18 cellular contexts compared by ENCODE assay signal in genomic region chr22:46103181-46103580, GRCh38. TPM values are rescaled to one million over a fixed set of nuclear protein-coding genes. Genes with fewer than 3 reads are reported as not detected.
DNase-seq lines count a peak whose midpoint lies in the region; ATAC-seq, FAIRE-seq and TF ChIP-seq lines count a peak whose summit lies in the region.
"Had no signal": no experiment of that assay in that cellular context is flagged by ENCODE, and none has a peak within 500 bp of the region (broad histone marks: within the 10 kb centered on the region; RNA-seq: fewer than 3 reads in every experiment).

No MANE protein-coding gene starts in this region.

- H3F3A ChIP-seq in SK-N-SH (replicated peaks; ENCODE audit: insufficient read depth) = peaks cover 92% of the 10 kb centered on the region

- CTCF ChIA-PET in SK-N-SH (lab: Yijun Ruan, JAX) = interaction anchor here (1.5 kb wide), 1 partner anchor 12 kb away, joined by 4 read pairs; no protein-coding TSS in a partner anchor

- TF ChIP-seq CTCF in SK-N-SH (IDR thresholded peaks at IDR 0.05) (no peak), pancreas (IDR thresholded peaks at IDR 0.05) (no peak), tibial nerve (IDR thresholded peaks at IDR 0.05) (no peak)

- FAIRE-seq in pancreas (lab: Jason Lieb, UNC) = no peak

- ATAC-seq in SK-N-SH treated with all-trans-retinoic acid at 6 μM for 48 hours (no peak), pancreas (no peak), GM18873 (IDR thresholded peaks at IDR 0.05; ENCODE audit: low FRiP score, unreplicated experiment) (no peak)
- ATAC-seq: foreskin keratinocyte; stimulated activated naive B cell treated with anti-CD40 and anti-IgM and Interleukin-4, amounts not matched to agents 10 μg/mL and 1 μg/mL and 100 μg/mL, for 72 hours had no signal

- H2AFZ ChIP-seq in SK-N-SH (ENCODE audit: low read depth) = no peak overlapping the region

- no peaks in the 10 kb centered on the region for H3K9me3 ChIP-seq in SK-N-SH
- no peaks in the 10 kb centered on the region for H3K9me3 ChIP-seq in pancreas
- H3K9me3 ChIP-seq in tibial nerve = no peaks in the 10 kb centered on the region

- intact Hi-C loops in pancreas (cut with DNase I) = no loop called here

- H3K9me2 ChIP-seq in SK-N-SH = no peaks in the 10 kb centered on the region

- DNase-seq in SK-N-SH = no peak
- peak in 1 of 6 donors; percentile 35 for DNase-seq in pancreas
- no peak for DNase-seq in tibial nerve (ENCODE audit: low spot score in 2 of 2)
- no peak for DNase-seq in MV-4-11 (lab: John Stamatoyannopoulos, UW)
- DNase-seq in HK-2 (ENCODE audit: unreplicated experiment) = no peak
- DNase-seq: activated gamma-delta T cell; CD4-positive, alpha-beta memory T cell; effector memory CD4-positive, alpha-beta T cell; foreskin keratinocyte; HCEC 1CT; KBM-7; NCI-H1417 treated with DMSO at 0.1 percent for 48 hours; NCI-H510A treated with DMSO at 0.1 percent for 48 hours; stimulated activated naive B cell treated with anti-CD40 and anti-IgM and Interleukin-4, amounts not matched to agents 10 μg/mL and 1 μg/mL and 100 μg/mL, for 72 hours had no signal

- H3K36me3 ChIP-seq in SK-N-SH (replicated peaks in 1 of 2; ENCODE audit: control insufficient read depth in 1 of 2, insufficient read depth in 2 of 2, low read length in 1 of 2) (peaks cover 76 to 93% of the 10 kb centered on the region in 2 experiments), pancreas (peaks cover 0 to 51% (median 32%) of the 10 kb centered on the region in 3 donors), tibial nerve (peaks cover 0 to 73% (median 4%) of the 10 kb centered on the region in 3 donors)

- H4K20me1 ChIP-seq in SK-N-SH (ENCODE audit: insufficient read depth) = peaks cover 100% of the 10 kb centered on the region

- no peak for TF ChIP-seq EP300 in SK-N-SH (IDR thresholded peaks at IDR 0.05; ENCODE audit: borderline replicate concordance in 1 of 2, low read depth in 1 of 2, low read length in 1 of 2)
- TF ChIP-seq EP300 in tibial nerve (IDR thresholded peaks at IDR 0.05) = no peak

- H3K27ac ChIP-seq in SK-N-SH (ENCODE audit: low read depth in 2 of 2, low read length in 1 of 2) (peak overlapping the region; percentile 60 to 98), cingulate gyrus (ENCODE audit: low read depth, low read length) (peak overlapping the region; percentile 91), pancreas (peak overlapping the region; percentile 89 to 94 (median 91)), tibial nerve (peak overlapping the region in 3 of 4 donors; percentile 80 to 88 (median 87))
- H3K27ac ChIP-seq: foreskin keratinocyte had no signal

- H3K4me1 ChIP-seq in SK-N-SH (ENCODE audit: control insufficient read depth in 1 of 2, insufficient read depth in 2 of 2, low read depth in 1 of 2, low read length in 1 of 2) (peaks cover 22 to 93% of the 10 kb centered on the region in 2 experiments), pancreas (peaks cover 52 to 68% (median 54%) of the 10 kb centered on the region in 3 donors), tibial nerve (peaks cover 0 to 100% (median 84%) of the 10 kb centered on the region in 4 donors)

- no peak for TF ChIP-seq POLR2A in tibial nerve (IDR thresholded peaks at IDR 0.05)

- no peak for TF ChIP-seq RAD21 in SK-N-SH (IDR thresholded peaks at IDR 0.05; ENCODE audit: low read length)

- H3K4me2 ChIP-seq in SK-N-SH = peak overlapping the region; percentile 11; the same call in 1 of the 2 replicates
- H3K4me2 ChIP-seq: smooth muscle cell had no signal

- no peak overlapping the region for H3K9ac ChIP-seq in SK-N-SH

- POLR2A ChIA-PET in SK-N-SH (lab: Yijun Ruan, JAX) = no interaction called here

- peaks cover 100% of the 10 kb centered on the region for H3K79me2 ChIP-seq in SK-N-SH (ENCODE audit: insufficient read depth)

- H3K27me3 ChIP-seq in SK-N-SH (ENCODE audit: insufficient read depth) (no peaks in the 10 kb centered on the region), pancreas (no peaks in the 10 kb centered on the region), tibial nerve (no peaks in the 10 kb centered on the region)
- H3K27me3 ChIP-seq: foreskin keratinocyte had no signal

- WGBS in SK-N-SH (ENCODE audit: low lambda C conversion rate) = 76% methylated on average over 9 of the region's 13 CpGs
- 88 to 89% methylated on average over 13 of the region's 13 CpGs for WGBS in pancreas, 2 donors
- 79 to 86% methylated on average over 11 to 13 of the region's 13 CpGs for WGBS in tibial nerve, 2 donors

- H3K4me3 ChIP-seq in SK-N-SH (ENCODE audit: low read depth in 2 of 2, low read length in 1 of 2) (no peak overlapping the region), pancreas (no peak overlapping the region), tibial nerve (no peak overlapping the region)
- H3K4me3 ChIP-seq: smooth muscle cell had no signal

TF ChIP-seq in SK-N-SH, 30 proteins besides CTCF, POLR2A, EP300 and RAD21:
- TF ChIP-seq NRF1 (IDR thresholded peaks at IDR 0.05; ENCODE audit: low read depth, low read length) = no peak
- TF ChIP-seq CHD2 (IDR thresholded peaks at IDR 0.05; ENCODE audit: low read length, partially characterized antibody) = no peak

TF ChIP-seq in SK-N-SH treated with all-trans-retinoic acid at 6 μM for 48 hours, 23 proteins besides CTCF, POLR2A, EP300 and RAD21:
- TF ChIP-seq ZC3H10 (CRISPR knock-in tag; IDR thresholded peaks at IDR 0.05) (no peak), SNAI2 (CRISPR knock-in tag; IDR thresholded peaks at IDR 0.05) (no peak), PPARA (CRISPR knock-in tag; IDR thresholded peaks at IDR 0.05; ENCODE audit: borderline replicate concordance) (no peak), PATZ1 (CRISPR knock-in tag; IDR thresholded peaks at IDR 0.05; ENCODE audit: borderline replicate concordance) (no peak)

RNA-seq across cellular contexts. Expression of gene PPARA, which starts 47.1 kb away (rescaled TPM):
- polyA plus RNA-seq in SK-N-SH (2012; rRNA removed) (4.5 TPM in 2 replicates), pancreas (1 to 10 TPM; 4.1 to 6.1 TPM)
- polyA plus RNA-seq in SK-N-SH (2012; cell fraction: cytosol; rRNA removed) = 4.1 and 4.4 TPM in 2 replicates
- polyA plus RNA-seq in SK-N-SH (2012; cell fraction: nucleus; rRNA removed) = 5.8 and 6.8 TPM in 2 replicates
- total RNA-seq in pancreas (10 to 100 TPM; 13.8 to 24.5 (median 16.2) TPM), tibial nerve (10 to 100 TPM; 18.9 to 43.5 (median 27.2) TPM)
